Comparison of ENCODE assay signal across 8 cellular contexts in genomic region chr9:128845186-128845931, GRCh38. TPM values are rescaled to one million over a fixed set of nuclear protein-coding genes. Genes with fewer than 3 reads are reported as not detected.
DNase-seq lines count a peak whose midpoint lies in the region; ATAC-seq, FAIRE-seq and TF ChIP-seq lines count a peak whose summit lies in the region.

No MANE protein-coding gene starts in this region.

- no peak overlapping the region for H2AFZ ChIP-seq in GM23338

- H3K27ac ChIP-seq in GM23338 (ENCODE audit: low read depth), result 0 out of 2 replicates have a peak overlapping the region, but pooled peaks have one; percentile 26

- no peak overlapping the region for H3K4me3 ChIP-seq in GM23338
- H3K4me3 ChIP-seq in retinal pigment epithelial cell (ENCODE audit: low read length), result no peak overlapping the region

- no peaks in the 10 kb centered on the region for H3K27me3 ChIP-seq in GM23338 (ENCODE audit: insufficient read depth)

- no peak for TF ChIP-seq POLR2A in erythroblast (IDR thresholded peaks at IDR 0.05; ENCODE audit: low read length)

- peaks cover 1% of the 10 kb centered on the region; the same call in 1 of the 2 replicates for H3K36me3 ChIP-seq in GM23338 (ENCODE audit: insufficient read depth)

- no peak for FAIRE-seq in GM19239 (lab: Jason Lieb, UNC)

- peaks cover 22% of the 10 kb centered on the region for H3K36me3 Mint-ChIP-seq in GM23338 (ENCODE audit: low read depth)
- H3K36me3 Mint-ChIP-seq in activated T-cell treated with anti-CD3 and anti-CD28 coated beads, Interleukin-2, amount 50 U/mL, for 24 hours (ENCODE audit: low read depth), result peaks cover 31% of the 10 kb centered on the region

- H3K9me3 Mint-ChIP-seq in GM23338, result peaks cover 16% of the 10 kb centered on the region
- H3K9me3 Mint-ChIP-seq in activated T-cell treated with anti-CD3 and anti-CD28 coated beads, Interleukin-2, amount 50 U/mL, for 24 hours, result peaks cover 3% of the 10 kb centered on the region

- peaks cover 3% of the 10 kb centered on the region for H3K27me3 Mint-ChIP-seq in GM23338 (ENCODE audit: insufficient read depth, low read depth, poor library complexity)
- no peaks in the 10 kb centered on the region for H3K27me3 Mint-ChIP-seq in activated T-cell treated with anti-CD3 and anti-CD28 coated beads, Interleukin-2, amount 50 U/mL, for 24 hours

- no peaks in the 10 kb centered on the region for H3K4me1 ChIP-seq in GM23338 (ENCODE audit: insufficient read depth)

- ATAC-seq in GM23338, result peak; percentile 94
- ATAC-seq in GM19467 (IDR thresholded peaks at IDR 0.05; ENCODE audit: unreplicated experiment), result no peak

- DNase-seq in GM23338 (ENCODE audit: low spot score) (peak; percentile 58), NCI-H526 treated with DMSO at 0.1 percent for 48 hours (lab: John Stamatoyannopoulos, UW) (peak; percentile 30), erythroblast (lab: John Stamatoyannopoulos, UW) (peak; percentile 30 to 76), retinal pigment epithelial cell (ENCODE audit: low read depth) (no peak), GM19239 (ENCODE audit: insufficient read length, low spot score) (no peak), NCI-H1048 (lab: John Stamatoyannopoulos, UW) (no peak)
- no peak for DNase-seq in activated T-cell treated with anti-CD3 and anti-CD28 coated beads, Interleukin-2, amount 50 U/mL, for 24 hours

- H3K4me3 Mint-ChIP-seq in GM23338, result no peak overlapping the region
- no peak overlapping the region for H3K4me3 Mint-ChIP-seq in activated T-cell treated with anti-CD3 and anti-CD28 coated beads, Interleukin-2, amount 50 U/mL, for 24 hours

- no peaks in the 10 kb centered on the region for H3K4me1 Mint-ChIP-seq in GM23338
- no peaks in the 10 kb centered on the region for H3K4me1 Mint-ChIP-seq in activated T-cell treated with anti-CD3 and anti-CD28 coated beads, Interleukin-2, amount 50 U/mL, for 24 hours (ENCODE audit: low read depth)

- H3K4me2 ChIP-seq in GM23338, result no peak overlapping the region

- no peaks in the 10 kb centered on the region for H3K79me2 ChIP-seq in GM23338 (replicated peaks; ENCODE audit: insufficient read depth)

- no peaks in the 10 kb centered on the region; the same call in 1 of the 2 replicates for H4K20me1 ChIP-seq in GM23338 (replicated peaks; ENCODE audit: insufficient read depth)

- H3K9me2 ChIP-seq in GM23338 (ENCODE audit: insufficient read depth), result no peaks in the 10 kb centered on the region

- TF ChIP-seq CTCF in GM23338 (conservative IDR thresholded peaks at IDR 0.05; ENCODE audit: low read depth in 2 of 2) (peak; percentile 27 to 52), retinal pigment epithelial cell (conservative IDR thresholded peaks at IDR 0.05; ENCODE audit: low read depth, low read length) (peak; percentile 2)

- no peak overlapping the region; the same call in 1 of the 2 replicates for H3K27ac Mint-ChIP-seq in GM23338
- H3K27ac Mint-ChIP-seq in activated T-cell treated with anti-CD3 and anti-CD28 coated beads, Interleukin-2, amount 50 U/mL, for 24 hours, result no peak overlapping the region

- 0 out of 2 replicates have a peak, but pooled peaks cover 4% of the 10 kb centered on the region for H3F3A ChIP-seq in GM23338 (replicated peaks; ENCODE audit: low read depth)

TF ChIP-seq in GM23338, 12 proteins besides CTCF, POLR2A, EP300 and RAD21 (continues in another document):
- TF ChIP-seq ETS1 (IDR thresholded peaks at IDR 0.05) (no peak), EZH2 (IDR thresholded peaks at IDR 0.05; ENCODE audit: low read depth, unreplicated experiment) (no peak), ZNF331 (CRISPR knock-in tag; IDR thresholded peaks at IDR 0.05; ENCODE audit: low read depth) (no peak), EZH2phosphoT487 (IDR thresholded peaks at IDR 0.05; ENCODE audit: unreplicated experiment) (no peak), JUNB (IDR thresholded peaks at IDR 0.05; ENCODE audit: unreplicated experiment) (no peak), REST (IDR thresholded peaks at IDR 0.05; ENCODE audit: unreplicated experiment) (no peak), POLR2AphosphoS5 (IDR thresholded peaks at IDR 0.05; ENCODE audit: low read depth) (no peak), STAT1 (IDR thresholded peaks at IDR 0.05; ENCODE audit: unreplicated experiment) (no peak), CREB1 (CRISPR knock-in tag; IDR thresholded peaks at IDR 0.05; ENCODE audit: low read depth) (no peak)

RNA-seq across cellular contexts. Expression of gene SPOUT1, which starts 15.8 kb away (rescaled TPM):
- total RNA-seq in GM23338 (2014; rRNA removed; shearing (Covaris generic)), result 34.8 and 50.9 TPM in 2 replicates
- 28.5 and 33.5 TPM in 2 replicates for polyA plus RNA-seq in GM23338 (2016; fragmentation: Nextera tagmentation; extraction: Ambion mirVana)

RNA-seq across cellular contexts. Expression of gene ENDOG, which starts 27.1 kb away (rescaled TPM):
- total RNA-seq in GM23338 (2014; rRNA removed; shearing (Covaris generic)), result 14.6 and 23.5 TPM in 2 replicates
- 15.1 and 19.2 TPM in 2 replicates for polyA plus RNA-seq in GM23338 (2016; fragmentation: Nextera tagmentation; extraction: Ambion mirVana)

RNA-seq across cellular contexts. Expression of gene KYAT1, which starts 36.4 kb away (rescaled TPM):
- total RNA-seq in GM23338 (2014; rRNA removed; shearing (Covaris generic)), result 29.8 and 34.0 TPM in 2 replicates
- polyA plus RNA-seq in GM23338 (2016; fragmentation: Nextera tagmentation; extraction: Ambion mirVana), result 23.0 and 26.1 TPM in 2 replicates

RNA-seq across cellular contexts. Expression of gene LRRC8A, which starts 36.6 kb away (rescaled TPM):
- 75.7 and 80.5 TPM in 2 replicates for total RNA-seq in GM23338 (2014; rRNA removed; shearing (Covaris generic))
- polyA plus RNA-seq in GM23338 (2016; fragmentation: Nextera tagmentation; extraction: Ambion mirVana), result 35.3 and 37.3 TPM in 2 replicates

RNA-seq across cellular contexts. Expression of gene TBC1D13, which starts 58.3 kb away (rescaled TPM):
- total RNA-seq in GM23338 (2014; rRNA removed; shearing (Covaris generic)), result 19.1 and 19.4 TPM in 2 replicates
- polyA plus RNA-seq in GM23338 (2016; fragmentation: Nextera tagmentation; extraction: Ambion mirVana), result 7.8 and 8.3 TPM in 2 replicates

Comparison
In these comparisons a context has a peak if more than half of its experiments do, and no peak if none do; other contexts are left out.
1. DNase-seq: peak in GM23338 (single experiment), NCI-H526 treated with DMSO at 0.1 percent for 48 hours (single experiment) and erythroblast (2 of 2); none in retinal pigment epithelial cell (single experiment), GM19239 (single experiment), activated T-cell treated with anti-CD3 and anti-CD28 coated beads, Interleukin-2, amount 50 U/mL, for 24 hours (single experiment) and NCI-H1048 (single experiment).